ENCODE assay signal across 28 cellular contexts in the genomic region with DNA sequence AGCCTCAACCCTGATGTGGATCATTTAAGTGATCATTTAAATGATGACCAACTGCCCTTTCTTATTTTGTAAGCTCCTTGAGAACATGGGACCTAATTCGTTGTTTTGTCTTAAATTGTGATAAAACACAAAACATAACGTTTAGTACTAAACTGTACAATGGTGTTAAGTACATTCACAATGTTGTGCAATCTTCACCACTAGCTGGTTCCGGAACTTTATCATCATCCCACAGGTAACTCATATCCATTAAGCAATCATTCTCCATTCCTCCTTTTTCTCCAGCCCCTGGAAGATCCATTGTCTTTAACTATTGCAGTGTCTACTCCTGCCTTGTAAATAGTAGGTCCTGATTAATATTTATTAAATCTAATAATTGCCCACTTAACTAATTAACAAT.
"Had no signal": no experiment of that assay in that cellular context is flagged by ENCODE, and none has a peak within 500 bp of the region (broad histone marks: within the 10 kb centered on the region; RNA-seq: fewer than 3 reads in every experiment).

No MANE protein-coding gene starts in this region.

- H3K9me3 ChIP-seq: esophagus squamous epithelium, gastrocnemius medialis, heart right ventricle, left lung, lower lobe of right lung had no signal

- ATAC-seq: esophagus mucosa; gastrocnemius medialis; heart right ventricle; left cardiac atrium; left lung; left ventricle myocardium superior; lower lobe of right lung; naive thymus-derived CD4-positive, alpha-beta T cell had no signal

- H3K4me3 ChIP-seq: coronary artery, dorsolateral prefrontal cortex, esophagus squamous epithelium, gastrocnemius medialis, heart right ventricle, left lung, lower lobe of right lung had no signal

- H3K27me3 ChIP-seq: dorsolateral prefrontal cortex, esophagus squamous epithelium, gastrocnemius medialis, heart right ventricle, left lung had no signal

- FAIRE-seq: colon, endothelial cell of umbilical vein, islet of Langerhans, keratinocyte had no signal

- H3K36me3 ChIP-seq: esophagus squamous epithelium, gastrocnemius medialis, heart right ventricle, left lung, lower lobe of right lung had no signal

- H3K36me3 Mint-ChIP-seq: memory B cell; naive thymus-derived CD4-positive, alpha-beta T cell had no signal

- H3K4me1 ChIP-seq: gastrocnemius medialis, left lung, lower lobe of right lung had no signal

- H3K27ac Mint-ChIP-seq: memory B cell; naive thymus-derived CD4-positive, alpha-beta T cell had no signal

- DNase-seq: dermis blood vessel endothelial cell; dorsolateral prefrontal cortex; effector CD4-positive, alpha-beta T cell; effector memory CD4-positive, alpha-beta T cell; erythroblast; esophagus squamous epithelium; foreskin fibroblast; foreskin melanocyte; gastrocnemius medialis; glutamatergic neuron; head of caudate nucleus; heart right ventricle; hippocampal formation; left cardiac atrium; left lung; left ventricle myocardium superior; lower lobe of right lung; mesendoderm; midbrain; naive thymus-derived CD4-positive, alpha-beta T cell had no signal

- H3K27ac ChIP-seq: coronary artery, dorsolateral prefrontal cortex, epithelial cell of prostate, esophagus squamous epithelium, gastrocnemius medialis, heart right ventricle, left lung, lower lobe of right lung had no signal

- H3K4me1 Mint-ChIP-seq: memory B cell; naive thymus-derived CD4-positive, alpha-beta T cell had no signal

- H3K4me3 Mint-ChIP-seq: memory B cell; naive thymus-derived CD4-positive, alpha-beta T cell had no signal
